1 cellular context compared by ENCODE assay signal in the genomic region with DNA sequence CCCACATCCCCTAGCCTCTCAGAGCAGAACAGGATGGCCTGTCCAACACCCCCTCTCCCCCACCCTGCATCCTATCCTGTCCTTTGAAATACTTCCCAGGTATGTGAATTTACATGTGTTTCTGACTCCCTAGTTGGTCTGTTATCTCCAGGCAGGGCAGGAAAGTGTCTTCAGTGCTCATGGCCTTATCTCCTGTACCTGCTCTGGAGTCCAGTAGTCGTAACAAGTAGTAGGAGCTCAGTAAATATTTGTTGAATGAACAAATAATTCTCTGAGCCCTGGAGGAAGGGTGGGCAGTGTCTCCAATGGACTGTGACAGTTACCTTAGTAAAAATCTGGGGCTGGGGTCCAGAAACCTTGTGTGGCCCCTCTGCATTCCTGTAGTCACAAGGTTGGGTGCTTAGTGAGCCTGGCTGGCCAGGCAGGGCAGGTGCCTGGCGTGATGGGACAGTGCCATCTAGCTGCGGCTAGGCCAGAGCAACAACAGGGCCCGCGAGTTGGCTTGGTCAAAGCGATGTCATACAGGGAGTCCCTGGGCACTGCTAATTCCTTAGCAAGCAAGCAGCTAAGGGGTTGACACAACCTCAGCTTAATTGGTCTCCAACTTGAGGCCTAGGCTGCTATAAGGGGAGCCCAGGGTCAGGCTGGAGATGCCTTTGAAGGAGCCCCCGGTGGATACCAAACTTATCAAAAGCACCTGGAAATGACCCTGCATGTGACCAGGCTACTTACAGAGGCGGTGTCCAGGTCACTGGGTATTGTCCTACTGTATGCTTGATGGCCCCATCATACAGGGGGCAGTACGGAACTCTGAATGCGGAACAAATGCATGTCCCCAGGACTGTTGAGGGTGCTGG.
A peak's percentile ranks its signal among the peaks of the same experiment; 100 is the strongest.
TF ChIP-seq lines count a peak whose summit lies in the region.

No MANE protein-coding gene starts in this region.

TF ChIP-seq in GM12878, 131 proteins besides CTCF, POLR2A, EP300 and RAD21 (continued from another document and continues in another):
- TF ChIP-seq, protein P1, sequence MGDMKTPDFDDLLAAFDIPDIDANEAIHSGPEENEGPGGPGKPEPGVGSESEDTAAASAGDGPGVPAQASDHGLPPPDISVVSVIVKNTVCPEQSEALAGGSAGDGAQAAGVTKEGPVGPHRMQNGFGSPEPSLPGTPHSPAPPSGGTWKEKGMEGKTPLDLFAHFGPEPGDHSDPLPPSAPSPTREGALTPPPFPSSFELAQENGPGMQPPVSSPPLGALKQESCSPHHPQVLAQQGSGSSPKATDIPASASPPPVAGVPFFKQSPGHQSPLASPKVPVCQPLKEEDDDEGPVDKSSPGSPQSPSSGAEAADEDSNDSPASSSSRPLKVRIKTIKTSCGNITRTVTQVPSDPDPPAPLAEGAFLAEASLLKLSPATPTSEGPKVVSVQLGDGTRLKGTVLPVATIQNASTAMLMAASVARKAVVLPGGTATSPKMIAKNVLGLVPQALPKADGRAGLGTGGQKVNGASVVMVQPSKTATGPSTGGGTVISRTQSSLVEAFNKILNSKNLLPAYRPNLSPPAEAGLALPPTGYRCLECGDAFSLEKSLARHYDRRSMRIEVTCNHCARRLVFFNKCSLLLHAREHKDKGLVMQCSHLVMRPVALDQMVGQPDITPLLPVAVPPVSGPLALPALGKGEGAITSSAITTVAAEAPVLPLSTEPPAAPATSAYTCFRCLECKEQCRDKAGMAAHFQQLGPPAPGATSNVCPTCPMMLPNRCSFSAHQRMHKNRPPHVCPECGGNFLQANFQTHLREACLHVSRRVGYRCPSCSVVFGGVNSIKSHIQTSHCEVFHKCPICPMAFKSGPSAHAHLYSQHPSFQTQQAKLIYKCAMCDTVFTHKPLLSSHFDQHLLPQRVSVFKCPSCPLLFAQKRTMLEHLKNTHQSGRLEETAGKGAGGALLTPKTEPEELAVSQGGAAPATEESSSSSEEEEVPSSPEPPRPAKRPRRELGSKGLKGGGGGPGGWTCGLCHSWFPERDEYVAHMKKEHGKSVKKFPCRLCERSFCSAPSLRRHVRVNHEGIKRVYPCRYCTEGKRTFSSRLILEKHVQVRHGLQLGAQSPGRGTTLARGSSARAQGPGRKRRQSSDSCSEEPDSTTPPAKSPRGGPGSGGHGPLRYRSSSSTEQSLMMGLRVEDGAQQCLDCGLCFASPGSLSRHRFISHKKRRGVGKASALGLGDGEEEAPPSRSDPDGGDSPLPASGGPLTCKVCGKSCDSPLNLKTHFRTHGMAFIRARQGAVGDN (IDR thresholded peaks at IDR 0.05): no peak
- no peak for TF ChIP-seq ZNF207 (IDR thresholded peaks at IDR 0.05; ENCODE audit: borderline replicate concordance)
- 0 out of 4 replicates have a peak, but pooled peaks of 1 of the 2 experiments have one; percentile 17 for TF ChIP-seq BHLHE40 (IDR thresholded peaks at IDR 0.05; ENCODE audit: borderline replicate concordance in 1 of 2, low read depth in 2 of 2, low read length in 1 of 2)
- TF ChIP-seq STAT3 (IDR thresholded peaks at IDR 0.05; ENCODE audit: low read depth, low read length): no peak
- TF ChIP-seq FOS (IDR thresholded peaks at IDR 0.05; ENCODE audit: borderline replicate concordance, extremely low read depth, insufficient read length): no peak
- TF ChIP-seq, protein P2, sequence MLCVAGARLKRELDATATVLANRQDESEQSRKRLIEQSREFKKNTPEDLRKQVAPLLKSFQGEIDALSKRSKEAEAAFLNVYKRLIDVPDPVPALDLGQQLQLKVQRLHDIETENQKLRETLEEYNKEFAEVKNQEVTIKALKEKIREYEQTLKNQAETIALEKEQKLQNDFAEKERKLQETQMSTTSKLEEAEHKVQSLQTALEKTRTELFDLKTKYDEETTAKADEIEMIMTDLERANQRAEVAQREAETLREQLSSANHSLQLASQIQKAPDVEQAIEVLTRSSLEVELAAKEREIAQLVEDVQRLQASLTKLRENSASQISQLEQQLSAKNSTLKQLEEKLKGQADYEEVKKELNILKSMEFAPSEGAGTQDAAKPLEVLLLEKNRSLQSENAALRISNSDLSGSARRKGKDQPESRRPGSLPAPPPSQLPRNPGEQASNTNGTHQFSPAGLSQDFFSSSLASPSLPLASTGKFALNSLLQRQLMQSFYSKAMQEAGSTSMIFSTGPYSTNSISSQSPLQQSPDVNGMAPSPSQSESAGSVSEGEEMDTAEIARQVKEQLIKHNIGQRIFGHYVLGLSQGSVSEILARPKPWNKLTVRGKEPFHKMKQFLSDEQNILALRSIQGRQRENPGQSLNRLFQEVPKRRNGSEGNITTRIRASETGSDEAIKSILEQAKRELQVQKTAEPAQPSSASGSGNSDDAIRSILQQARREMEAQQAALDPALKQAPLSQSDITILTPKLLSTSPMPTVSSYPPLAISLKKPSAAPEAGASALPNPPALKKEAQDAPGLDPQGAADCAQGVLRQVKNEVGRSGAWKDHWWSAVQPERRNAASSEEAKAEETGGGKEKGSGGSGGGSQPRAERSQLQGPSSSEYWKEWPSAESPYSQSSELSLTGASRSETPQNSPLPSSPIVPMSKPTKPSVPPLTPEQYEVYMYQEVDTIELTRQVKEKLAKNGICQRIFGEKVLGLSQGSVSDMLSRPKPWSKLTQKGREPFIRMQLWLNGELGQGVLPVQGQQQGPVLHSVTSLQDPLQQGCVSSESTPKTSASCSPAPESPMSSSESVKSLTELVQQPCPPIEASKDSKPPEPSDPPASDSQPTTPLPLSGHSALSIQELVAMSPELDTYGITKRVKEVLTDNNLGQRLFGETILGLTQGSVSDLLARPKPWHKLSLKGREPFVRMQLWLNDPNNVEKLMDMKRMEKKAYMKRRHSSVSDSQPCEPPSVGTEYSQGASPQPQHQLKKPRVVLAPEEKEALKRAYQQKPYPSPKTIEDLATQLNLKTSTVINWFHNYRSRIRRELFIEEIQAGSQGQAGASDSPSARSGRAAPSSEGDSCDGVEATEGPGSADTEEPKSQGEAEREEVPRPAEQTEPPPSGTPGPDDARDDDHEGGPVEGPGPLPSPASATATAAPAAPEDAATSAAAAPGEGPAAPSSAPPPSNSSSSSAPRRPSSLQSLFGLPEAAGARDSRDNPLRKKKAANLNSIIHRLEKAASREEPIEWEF (IDR thresholded peaks at IDR 0.05; ENCODE audit: insufficient replicate concordance, low read depth, low read length): no peak
- no peak for TF ChIP-seq RFX5 (IDR thresholded peaks at IDR 0.05; ENCODE audit: low read depth, low read length)
- TF ChIP-seq SUZ12 (IDR thresholded peaks at IDR 0.05; ENCODE audit: unreplicated experiment): no peak
- TF ChIP-seq YY1 (IDR thresholded peaks at IDR 0.05; ENCODE audit: low read depth, low read length): 0 out of 2 replicates have a peak, but pooled peaks have one; percentile 25
- no peak for TF ChIP-seq MYC (IDR thresholded peaks at IDR 0.05; ENCODE audit: insufficient read depth, insufficient read length, insufficient replicate concordance, low read length, severe bottlenecking)
- TF ChIP-seq CBX3 (IDR thresholded peaks at IDR 0.05; ENCODE audit: borderline replicate concordance, low read depth): no peak
- 0 out of 2 replicates have a peak, but pooled peaks have one; percentile 31 for TF ChIP-seq LARP7 (IDR thresholded peaks at IDR 0.05)
- TF ChIP-seq EED (IDR thresholded peaks at IDR 0.05; ENCODE audit: low read depth): no peak
- no peak for TF ChIP-seq SMAD5 (IDR thresholded peaks at IDR 0.05; ENCODE audit: low read depth)
- no peak for TF ChIP-seq IKZF2 (IDR thresholded peaks at IDR 0.05)
- TF ChIP-seq RAD51 (IDR thresholded peaks at IDR 0.05): no peak
- TF ChIP-seq, protein P3, sequence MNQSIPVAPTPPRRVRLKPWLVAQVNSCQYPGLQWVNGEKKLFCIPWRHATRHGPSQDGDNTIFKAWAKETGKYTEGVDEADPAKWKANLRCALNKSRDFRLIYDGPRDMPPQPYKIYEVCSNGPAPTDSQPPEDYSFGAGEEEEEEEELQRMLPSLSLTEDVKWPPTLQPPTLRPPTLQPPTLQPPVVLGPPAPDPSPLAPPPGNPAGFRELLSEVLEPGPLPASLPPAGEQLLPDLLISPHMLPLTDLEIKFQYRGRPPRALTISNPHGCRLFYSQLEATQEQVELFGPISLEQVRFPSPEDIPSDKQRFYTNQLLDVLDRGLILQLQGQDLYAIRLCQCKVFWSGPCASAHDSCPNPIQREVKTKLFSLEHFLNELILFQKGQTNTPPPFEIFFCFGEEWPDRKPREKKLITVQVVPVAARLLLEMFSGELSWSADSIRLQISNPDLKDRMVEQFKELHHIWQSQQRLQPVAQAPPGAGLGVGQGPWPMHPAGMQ (IDR thresholded peaks at IDR 0.05; ENCODE audit: borderline replicate concordance): no peak
- no peak for TF ChIP-seq ZNF384 (IDR thresholded peaks at IDR 0.05; ENCODE audit: borderline replicate concordance, low read depth, low read length)
- TF ChIP-seq, protein P4, sequence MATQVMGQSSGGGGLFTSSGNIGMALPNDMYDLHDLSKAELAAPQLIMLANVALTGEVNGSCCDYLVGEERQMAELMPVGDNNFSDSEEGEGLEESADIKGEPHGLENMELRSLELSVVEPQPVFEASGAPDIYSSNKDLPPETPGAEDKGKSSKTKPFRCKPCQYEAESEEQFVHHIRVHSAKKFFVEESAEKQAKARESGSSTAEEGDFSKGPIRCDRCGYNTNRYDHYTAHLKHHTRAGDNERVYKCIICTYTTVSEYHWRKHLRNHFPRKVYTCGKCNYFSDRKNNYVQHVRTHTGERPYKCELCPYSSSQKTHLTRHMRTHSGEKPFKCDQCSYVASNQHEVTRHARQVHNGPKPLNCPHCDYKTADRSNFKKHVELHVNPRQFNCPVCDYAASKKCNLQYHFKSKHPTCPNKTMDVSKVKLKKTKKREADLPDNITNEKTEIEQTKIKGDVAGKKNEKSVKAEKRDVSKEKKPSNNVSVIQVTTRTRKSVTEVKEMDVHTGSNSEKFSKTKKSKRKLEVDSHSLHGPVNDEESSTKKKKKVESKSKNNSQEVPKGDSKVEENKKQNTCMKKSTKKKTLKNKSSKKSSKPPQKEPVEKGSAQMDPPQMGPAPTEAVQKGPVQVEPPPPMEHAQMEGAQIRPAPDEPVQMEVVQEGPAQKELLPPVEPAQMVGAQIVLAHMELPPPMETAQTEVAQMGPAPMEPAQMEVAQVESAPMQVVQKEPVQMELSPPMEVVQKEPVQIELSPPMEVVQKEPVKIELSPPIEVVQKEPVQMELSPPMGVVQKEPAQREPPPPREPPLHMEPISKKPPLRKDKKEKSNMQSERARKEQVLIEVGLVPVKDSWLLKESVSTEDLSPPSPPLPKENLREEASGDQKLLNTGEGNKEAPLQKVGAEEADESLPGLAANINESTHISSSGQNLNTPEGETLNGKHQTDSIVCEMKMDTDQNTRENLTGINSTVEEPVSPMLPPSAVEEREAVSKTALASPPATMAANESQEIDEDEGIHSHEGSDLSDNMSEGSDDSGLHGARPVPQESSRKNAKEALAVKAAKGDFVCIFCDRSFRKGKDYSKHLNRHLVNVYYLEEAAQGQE (IDR thresholded peaks at IDR 0.05; ENCODE audit: low read depth, low read length): no peak
- no peak for TF ChIP-seq RELA (IDR thresholded peaks at IDR 0.05; ENCODE audit: borderline replicate concordance, partially characterized antibody)
- TF ChIP-seq, protein P5, sequence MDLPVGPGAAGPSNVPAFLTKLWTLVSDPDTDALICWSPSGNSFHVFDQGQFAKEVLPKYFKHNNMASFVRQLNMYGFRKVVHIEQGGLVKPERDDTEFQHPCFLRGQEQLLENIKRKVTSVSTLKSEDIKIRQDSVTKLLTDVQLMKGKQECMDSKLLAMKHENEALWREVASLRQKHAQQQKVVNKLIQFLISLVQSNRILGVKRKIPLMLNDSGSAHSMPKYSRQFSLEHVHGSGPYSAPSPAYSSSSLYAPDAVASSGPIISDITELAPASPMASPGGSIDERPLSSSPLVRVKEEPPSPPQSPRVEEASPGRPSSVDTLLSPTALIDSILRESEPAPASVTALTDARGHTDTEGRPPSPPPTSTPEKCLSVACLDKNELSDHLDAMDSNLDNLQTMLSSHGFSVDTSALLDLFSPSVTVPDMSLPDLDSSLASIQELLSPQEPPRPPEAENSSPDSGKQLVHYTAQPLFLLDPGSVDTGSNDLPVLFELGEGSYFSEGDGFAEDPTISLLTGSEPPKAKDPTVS (IDR thresholded peaks at IDR 0.05; ENCODE audit: low read depth, low read length): no peak
- TF ChIP-seq CHD2 (IDR thresholded peaks at IDR 0.05; ENCODE audit: borderline replicate concordance, low read depth, low read length): no peak
- no peak for TF ChIP-seq ZNF24 (IDR thresholded peaks at IDR 0.05)
- no peak for TF ChIP-seq ZZZ3 (IDR thresholded peaks at IDR 0.05; ENCODE audit: control insufficient read depth, insufficient read length, low read depth)
- TF ChIP-seq, protein P6, sequence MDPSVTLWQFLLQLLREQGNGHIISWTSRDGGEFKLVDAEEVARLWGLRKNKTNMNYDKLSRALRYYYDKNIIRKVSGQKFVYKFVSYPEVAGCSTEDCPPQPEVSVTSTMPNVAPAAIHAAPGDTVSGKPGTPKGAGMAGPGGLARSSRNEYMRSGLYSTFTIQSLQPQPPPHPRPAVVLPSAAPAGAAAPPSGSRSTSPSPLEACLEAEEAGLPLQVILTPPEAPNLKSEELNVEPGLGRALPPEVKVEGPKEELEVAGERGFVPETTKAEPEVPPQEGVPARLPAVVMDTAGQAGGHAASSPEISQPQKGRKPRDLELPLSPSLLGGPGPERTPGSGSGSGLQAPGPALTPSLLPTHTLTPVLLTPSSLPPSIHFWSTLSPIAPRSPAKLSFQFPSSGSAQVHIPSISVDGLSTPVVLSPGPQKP (IDR thresholded peaks at IDR 0.05; ENCODE audit: low read depth, low read length): no peak
- TF ChIP-seq YBX1 (IDR thresholded peaks at IDR 0.05): no peak
- 0 out of 2 replicates have a peak, but pooled peaks have one; percentile 21 for TF ChIP-seq PAX5 (IDR thresholded peaks at IDR 0.05; ENCODE audit: borderline replicate concordance, low read depth, low read length)
- TF ChIP-seq TCF12 (IDR thresholded peaks at IDR 0.05; ENCODE audit: low read depth, low read length): no peak
- TF ChIP-seq NR2C2 (IDR thresholded peaks at IDR 0.05; ENCODE audit: borderline replicate concordance, control insufficient read depth, insufficient read length, low read depth): no peak
- TF ChIP-seq SIX5 (IDR thresholded peaks at IDR 0.05; ENCODE audit: low read depth, low read length, severe bottlenecking): no peak
- no peak for TF ChIP-seq SMAD1 (IDR thresholded peaks at IDR 0.05; ENCODE audit: low read depth, partially characterized antibody)
- TF ChIP-seq ZSCAN29 (IDR thresholded peaks at IDR 0.05): no peak
- TF ChIP-seq, protein P7, sequence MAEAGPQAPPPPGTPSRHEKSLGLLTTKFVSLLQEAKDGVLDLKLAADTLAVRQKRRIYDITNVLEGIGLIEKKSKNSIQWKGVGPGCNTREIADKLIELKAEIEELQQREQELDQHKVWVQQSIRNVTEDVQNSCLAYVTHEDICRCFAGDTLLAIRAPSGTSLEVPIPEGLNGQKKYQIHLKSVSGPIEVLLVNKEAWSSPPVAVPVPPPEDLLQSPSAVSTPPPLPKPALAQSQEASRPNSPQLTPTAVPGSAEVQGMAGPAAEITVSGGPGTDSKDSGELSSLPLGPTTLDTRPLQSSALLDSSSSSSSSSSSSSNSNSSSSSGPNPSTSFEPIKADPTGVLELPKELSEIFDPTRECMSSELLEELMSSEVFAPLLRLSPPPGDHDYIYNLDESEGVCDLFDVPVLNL (IDR thresholded peaks at IDR 0.05; ENCODE audit: low read depth, low read length): no peak
- TF ChIP-seq POU2F2 (IDR thresholded peaks at IDR 0.05; ENCODE audit: borderline replicate concordance, low read depth, low read length): 0 out of 3 replicates have a peak, but pooled peaks have one; percentile 42
